In the genomic region with DNA sequence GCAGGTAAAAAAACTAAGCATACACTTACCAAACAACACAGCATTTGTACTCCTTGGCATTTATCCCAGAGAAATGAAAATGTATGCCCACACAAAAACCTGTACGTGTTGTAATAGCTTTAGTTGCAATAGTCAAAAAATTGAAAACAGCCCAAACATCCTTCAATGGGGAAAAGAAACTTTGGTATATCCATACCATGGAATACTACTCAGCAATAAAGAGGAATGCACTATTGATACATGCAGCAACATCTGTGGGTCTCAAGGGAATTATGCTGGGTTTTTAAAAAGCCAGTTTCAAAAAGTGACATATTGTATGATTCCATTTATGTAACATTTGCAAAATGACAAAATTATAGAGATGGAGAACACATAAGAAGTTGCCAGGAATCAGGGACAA, we compare ENCODE assay signal across 25 cellular contexts. TPM values are rescaled to one million over a fixed set of nuclear protein-coding genes. Genes with fewer than 3 reads are reported as not detected.
DNase-seq lines count a peak whose midpoint lies in the region; ATAC-seq, FAIRE-seq and TF ChIP-seq lines count a peak whose summit lies in the region.
"Had no signal": no experiment of that assay in that cellular context is flagged by ENCODE, and none has a peak within 500 bp of the region (broad histone marks: within the 10 kb centered on the region; RNA-seq: fewer than 3 reads in every experiment).

No MANE protein-coding gene starts in this region.

- H3K9me2 ChIP-seq in SK-N-SH: no peaks in the 10 kb centered on the region

- H3F3A ChIP-seq in SK-N-SH (replicated peaks; ENCODE audit: insufficient read depth): no peaks in the 10 kb centered on the region

- H2AFZ ChIP-seq in SK-N-SH (ENCODE audit: low read depth) (no peak overlapping the region), K562 (ENCODE audit: low read depth, low read length) (no peak overlapping the region)

- FAIRE-seq in K562 (lab: Jason Lieb, UNC): no peak
- FAIRE-seq: A549, G401.6, GM12891, GM19239 had no signal

- H3K4me3 ChIP-seq in SK-N-SH (ENCODE audit: low read depth in 2 of 2, low read length in 1 of 2) (no peak overlapping the region), K562 (no peak overlapping the region)
- no peak overlapping the region for H3K4me3 ChIP-seq in CD4-positive, CD25-positive, alpha-beta regulatory T cell (ENCODE audit: low read depth, low read length)
- H3K4me3 ChIP-seq: A549; BLaER1 treated with 17β-estradiol and CSF1 and Interleukin-3, amounts not matched to agents 10 nM and 100 nM had no signal

- H3K4me1 ChIP-seq in SK-N-SH (ENCODE audit: control insufficient read depth in 1 of 2, insufficient read depth in 2 of 2, low read depth in 1 of 2, low read length in 1 of 2) (peaks cover 0 to 4% of the 10 kb centered on the region in 2 experiments; a peak in 1 of 4 replicates), K562 (replicated peaks in 1 of 2; ENCODE audit: control insufficient read depth in 2 of 2, insufficient read depth in 2 of 2, low read length in 2 of 2) (no peaks in the 10 kb centered on the region; a peak in 1 of 5 replicates)
- H3K4me1 ChIP-seq in CD4-positive, CD25-positive, alpha-beta regulatory T cell (ENCODE audit: control insufficient read depth, insufficient read depth, low read length, poor library complexity, severe bottlenecking): no peaks in the 10 kb centered on the region
- H3K4me1 ChIP-seq: A549 had no signal

- H3K9ac ChIP-seq in SK-N-SH (no peak overlapping the region), K562 (ENCODE audit: insufficient read depth in 1 of 2, low read depth in 2 of 2, low read length in 2 of 2) (no peak overlapping the region)
- H3K9ac ChIP-seq: BLaER1 treated with 17β-estradiol and CSF1 and Interleukin-3, amounts not matched to agents 10 nM and 100 nM had no signal

- H3K36me3 ChIP-seq in SK-N-SH (replicated peaks in 1 of 2; ENCODE audit: control insufficient read depth in 1 of 2, insufficient read depth in 2 of 2, low read length in 1 of 2) (peaks cover 14 to 15% of the 10 kb centered on the region in 2 experiments), K562 (ENCODE audit: control insufficient read depth, insufficient read depth, low read length) (no peaks in the 10 kb centered on the region)
- H3K36me3 ChIP-seq in CD4-positive, CD25-positive, alpha-beta regulatory T cell (ENCODE audit: control insufficient read depth, insufficient read depth, low read length): peaks cover 74% of the 10 kb centered on the region

- H3K4me2 ChIP-seq in SK-N-SH: no peak overlapping the region
- no peak overlapping the region for H3K4me2 ChIP-seq in K562 (ENCODE audit: insufficient read depth, low read length)
- H3K4me2 ChIP-seq: A549 had no signal

- no peaks in the 10 kb centered on the region for H3K9me1 ChIP-seq in K562 (ENCODE audit: control insufficient read depth, insufficient read depth, low read length)

- no peak for ATAC-seq in SK-N-SH treated with all-trans-retinoic acid at 6 μM for 48 hours
- no peak for ATAC-seq in CD4-positive, CD25-positive, alpha-beta regulatory T cell (ENCODE audit: low read depth in 2 of 2)
- ATAC-seq in K562: no peak
- ATAC-seq in stimulated activated naive B cell treated with anti-CD40 and anti-IgM and Interleukin-4, amounts not matched to agents 10 μg/mL and 1 μg/mL and 100 μg/mL, for 72 hours (replicated peaks): no peak
- no peak for ATAC-seq in effector memory CD8-positive, alpha-beta T cell (replicated peaks)
- ATAC-seq: A549 had no signal

- in situ Hi-C loops in K562 (cut with MboI): no loop called here

- H3K36me3 Mint-ChIP-seq in CD4-positive, CD25-positive, alpha-beta regulatory T cell: peaks cover 54% of the 10 kb centered on the region
- H3K36me3 Mint-ChIP-seq in stimulated activated naive B cell treated with anti-CD40 and anti-IgM and Interleukin-4, amounts not matched to agents 10 μg/mL and 1 μg/mL and 100 μg/mL, for 72 hours: peaks cover 41 to 70% of the 10 kb centered on the region in 2 donors
- peaks cover 39% of the 10 kb centered on the region for H3K36me3 Mint-ChIP-seq in effector memory CD8-positive, alpha-beta T cell (ENCODE audit: insufficient read depth)

- TF ChIP-seq POLR2A in K562 (conservative IDR thresholded peaks at IDR 0.05): no peak

- H3K27ac Mint-ChIP-seq in CD4-positive, CD25-positive, alpha-beta regulatory T cell: peak overlapping the region in 2 of 3 donors; percentile 9 to 48
- H3K27ac Mint-ChIP-seq in stimulated activated naive B cell treated with anti-CD40 and anti-IgM and Interleukin-4, amounts not matched to agents 10 μg/mL and 1 μg/mL and 100 μg/mL, for 72 hours: peak overlapping the region; percentile 42
- H3K27ac Mint-ChIP-seq in effector memory CD8-positive, alpha-beta T cell: no peak overlapping the region
- H3K27ac Mint-ChIP-seq: B cell had no signal

- POLR2A ChIA-PET in SK-N-SH (lab: Yijun Ruan, JAX) (no interaction called here), K562 (lab: Yijun Ruan, JAX) (no interaction called here)

- no peak for TF ChIP-seq RAD21 in SK-N-SH (IDR thresholded peaks at IDR 0.05; ENCODE audit: low read length)
- no peak for TF ChIP-seq RAD21 in K562 (CRISPR knock-in tag; conservative IDR thresholded peaks at IDR 0.05 in 1 of 2, IDR thresholded peaks at IDR 0.05 in 1 of 2)

- H3K79me2 ChIP-seq in SK-N-SH (ENCODE audit: insufficient read depth) (no peaks in the 10 kb centered on the region), K562 (ENCODE audit: control insufficient read depth, insufficient read depth, low read length) (no peaks in the 10 kb centered on the region)

- no peaks in the 10 kb centered on the region for H4K20me1 ChIP-seq in SK-N-SH (ENCODE audit: insufficient read depth)
- no peaks in the 10 kb centered on the region for H4K20me1 ChIP-seq in K562 (replicated peaks; ENCODE audit: control insufficient read depth, insufficient read depth, low read length)

- TF ChIP-seq CTCF in SK-N-SH (IDR thresholded peaks at IDR 0.05) (no peak), K562 (IDR thresholded peaks at IDR 0.05 in 2 of 3, conservative IDR thresholded peaks at IDR 0.05 in 1 of 3; ENCODE audit: insufficient read depth in 2 of 3, low read depth in 1 of 3, low read length in 3 of 3) (no peak)

- H3K27ac ChIP-seq in SK-N-SH (ENCODE audit: low read depth in 2 of 2, low read length in 1 of 2) (no peak overlapping the region), K562 (ENCODE audit: extremely low read depth, low read depth, low read length) (no peak overlapping the region)
- H3K27ac ChIP-seq in CD4-positive, CD25-positive, alpha-beta regulatory T cell (ENCODE audit: insufficient read depth, low read length, poor library complexity, severe bottlenecking): no peak overlapping the region
- H3K27ac ChIP-seq: 22Rv1, A549, C4-2B had no signal

- DNase-seq in SK-N-SH: no peak
- DNase-seq in CD4-positive, CD25-positive, alpha-beta regulatory T cell: no peak
- no peak for DNase-seq in K562 (ENCODE audit: extremely low read depth in 1 of 4, low spot score in 3 of 4)
- no peak for DNase-seq in stimulated activated naive B cell treated with anti-CD40 and anti-IgM and Interleukin-4, amounts not matched to agents 10 μg/mL and 1 μg/mL and 100 μg/mL, for 72 hours
- no peak for DNase-seq in effector memory CD8-positive, alpha-beta T cell
- DNase-seq in NCI-H774 (lab: John Stamatoyannopoulos, UW): no peak
- DNase-seq: AML-193; CD4-positive, alpha-beta memory T cell; CD8-positive, alpha-beta memory T cell; COR-L47; DMS 273 treated with DMSO at 0.1 percent for 48 hours; DMS153; DMS53; DMS79; DND-41; GF-D8 had no signal

- BruUV-seq in K562 (replicated peaks; lab: Mats Ljungman, UMichigan): no TSS peak

- no peaks in the 10 kb centered on the region for H3K27me3 Mint-ChIP-seq in CD4-positive, CD25-positive, alpha-beta regulatory T cell
- H3K27me3 Mint-ChIP-seq in stimulated activated naive B cell treated with anti-CD40 and anti-IgM and Interleukin-4, amounts not matched to agents 10 μg/mL and 1 μg/mL and 100 μg/mL, for 72 hours: no peaks in the 10 kb centered on the region
- no peaks in the 10 kb centered on the region for H3K27me3 Mint-ChIP-seq in effector memory CD8-positive, alpha-beta T cell
- H3K27me3 Mint-ChIP-seq: B cell; CD4-positive, alpha-beta memory T cell; CD8-positive, alpha-beta memory T cell had no signal

- no peak overlapping the region for H3K4me3 Mint-ChIP-seq in CD4-positive, CD25-positive, alpha-beta regulatory T cell
- no peak overlapping the region for H3K4me3 Mint-ChIP-seq in stimulated activated naive B cell treated with anti-CD40 and anti-IgM and Interleukin-4, amounts not matched to agents 10 μg/mL and 1 μg/mL and 100 μg/mL, for 72 hours
- H3K4me3 Mint-ChIP-seq in effector memory CD8-positive, alpha-beta T cell: no peak overlapping the region
- H3K4me3 Mint-ChIP-seq: B cell; CD4-positive, alpha-beta memory T cell; CD8-positive, alpha-beta memory T cell had no signal

- CTCF ChIA-PET in SK-N-SH (lab: Yijun Ruan, JAX): interaction anchor here (1.0 to 1.3 kb wide), 2 partner anchors 21 to 158 kb away, joined by 3 to 4 read pairs; no protein-coding TSS in a partner anchor
- CTCF ChIA-PET in K562 (lab: Yijun Ruan, JAX; ENCODE audit: low intra/inter-chr PET ratio): no interaction called here

- H3K27me3 ChIP-seq in SK-N-SH (ENCODE audit: insufficient read depth): no peaks in the 10 kb centered on the region
- no peaks in the 10 kb centered on the region for H3K27me3 ChIP-seq in CD4-positive, CD25-positive, alpha-beta regulatory T cell (ENCODE audit: control insufficient read depth, insufficient read depth, low read length)
- no peaks in the 10 kb centered on the region for H3K27me3 ChIP-seq in K562 (ENCODE audit: control insufficient read depth in 2 of 2, insufficient read depth in 2 of 2, low read length in 2 of 2)
- H3K27me3 ChIP-seq: BLaER1 treated with 17β-estradiol and CSF1 and Interleukin-3, amounts not matched to agents 10 nM and 100 nM had no signal

- 97% methylated on average over 1 of the region's 1 CpG for WGBS in SK-N-SH (ENCODE audit: low lambda C conversion rate)
- 0% methylated on average over 1 of the region's 1 CpG for WGBS in K562 (ENCODE audit: insufficient coverage, low coverage, missing lambda C conversion rate)

- intact Hi-C loops in K562 (cut with micrococcal nuclease): no loop called here

- H3K4me1 Mint-ChIP-seq in CD4-positive, CD25-positive, alpha-beta regulatory T cell: peaks cover 0 to 19% (median 6%) of the 10 kb centered on the region in 4 donors
- peaks cover 18 to 39% of the 10 kb centered on the region in 2 donors for H3K4me1 Mint-ChIP-seq in stimulated activated naive B cell treated with anti-CD40 and anti-IgM and Interleukin-4, amounts not matched to agents 10 μg/mL and 1 μg/mL and 100 μg/mL, for 72 hours
- H3K4me1 Mint-ChIP-seq in effector memory CD8-positive, alpha-beta T cell (ENCODE audit: low read depth in 2 of 2): peaks cover 10 to 26% of the 10 kb centered on the region in 2 donors

- H3K9me3 Mint-ChIP-seq in CD4-positive, CD25-positive, alpha-beta regulatory T cell: no peaks in the 10 kb centered on the region
- H3K9me3 Mint-ChIP-seq in stimulated activated naive B cell treated with anti-CD40 and anti-IgM and Interleukin-4, amounts not matched to agents 10 μg/mL and 1 μg/mL and 100 μg/mL, for 72 hours: no peaks in the 10 kb centered on the region
- H3K9me3 Mint-ChIP-seq in effector memory CD8-positive, alpha-beta T cell: no peaks in the 10 kb centered on the region
- H3K9me3 Mint-ChIP-seq: CD4-positive, alpha-beta memory T cell; CD8-positive, alpha-beta memory T cell had no signal

- TF ChIP-seq EP300 in SK-N-SH (IDR thresholded peaks at IDR 0.05; ENCODE audit: borderline replicate concordance in 1 of 2, low read depth in 1 of 2, low read length in 1 of 2): no peak
- no peak for TF ChIP-seq EP300 in K562 (IDR thresholded peaks at IDR 0.05; ENCODE audit: low read length)

- no peaks in the 10 kb centered on the region for H3K9me3 ChIP-seq in SK-N-SH
- no peaks in the 10 kb centered on the region for H3K9me3 ChIP-seq in CD4-positive, CD25-positive, alpha-beta regulatory T cell (ENCODE audit: control insufficient read depth in 2 of 2, low read length in 2 of 2)
- no peaks in the 10 kb centered on the region for H3K9me3 ChIP-seq in K562 (replicated peaks; ENCODE audit: control insufficient read depth, insufficient read depth, low read depth, low read length)
- H3K9me3 ChIP-seq: A549 had no signal

RNA-seq across cellular contexts. Expression of a gene that starts 35.4 kb away (rescaled TPM):
- polyA plus RNA-seq in SK-N-SH (2012; rRNA removed) (106 and 121 TPM in 2 replicates), K562 (2011; rRNA removed) (35.1 and 44.5 TPM in 2 replicates), K562 (2014; fragmentation: Illumina TruSeq; extraction: Trizol) (18.8 and 20.0 TPM in 2 replicates), K562 (2014; fragmentation: Nextera tagmentation; extraction: Ambion mirVana) (10 to 100 TPM; 37.6 to 45.2 TPM), K562 (2014; rRNA removed) (20.3 and 25.2 TPM in 2 replicates)
- 136 and 144 TPM in 2 replicates for polyA plus RNA-seq in SK-N-SH (2012; cell fraction: cytosol; rRNA removed)
- 54.1 and 57.0 TPM in 2 replicates for polyA plus RNA-seq in SK-N-SH (2012; cell fraction: nucleus; rRNA removed)
- not detected for total RNA-seq in CD4-positive, CD25-positive, alpha-beta regulatory T cell
- polyA plus RNA-seq in CD4-positive, CD25-positive, alpha-beta regulatory T cell: 1 to 10 TPM in 3 of 4 donors, under 1 TPM in 1; 0.99 to 1.7 (median 1.1) TPM
- total RNA-seq in K562 (2011; cell fraction: chromatin; rRNA removed; ENCODE audit: low replicate concordance): 4.7 and 9.8 TPM in 2 replicates
- 4.9 and 6.3 TPM in 2 replicates for total RNA-seq in K562 (2011; cell fraction: nucleolus; rRNA removed)
- 7.3 and 8.6 TPM in 2 replicates for total RNA-seq in K562 (2011; cell fraction: nucleoplasm; rRNA removed)
- total RNA-seq in K562 (2014; rRNA removed) (17.2 and 19.6 TPM in 2 replicates), K562 (2014; rRNA removed; fragmentation: Illumina TruSeq; extraction: Trizol) (15.0 and 15.7 TPM in 2 replicates), K562 (2015; rRNA removed; fragmentation: Illumina TruSeq; extraction: Trizol) (15.5 and 19.4 TPM in 2 replicates), K562 (2021) (10.0 and 12.1 TPM in 2 replicates)
- 30.7 and 37.5 TPM in 2 replicates for polyA plus RNA-seq in K562 (2011; cell fraction: cytosol; rRNA removed)
- polyA plus RNA-seq in K562 (2011; cell fraction: nucleus; rRNA removed): 21.2 and 22.3 TPM in 2 replicates
- 13.9 and 26.4 TPM in 2 replicates for polyA plus RNA-seq in K562 (2012)
- polyA minus RNA-seq in K562 (2011; rRNA and poly(A)+ RNA removed): 19.8 and 20.4 TPM in 2 replicates
- polyA minus RNA-seq in K562 (2011; cell fraction: cytosol; rRNA and poly(A)+ RNA removed): 1.6 and 6.1 TPM in 2 replicates
- 5.5 and 5.8 TPM in 2 replicates for polyA minus RNA-seq in K562 (2011; cell fraction: nucleus; rRNA and poly(A)+ RNA removed)

RNA-seq across cellular contexts. Expression of a gene that starts 35.5 kb away (rescaled TPM):
- polyA plus RNA-seq in SK-N-SH (2012; rRNA removed) (22.0 and 27.3 TPM in 2 replicates), K562 (2011; rRNA removed) (13.7 and 21.8 TPM in 2 replicates), K562 (2014; fragmentation: Illumina TruSeq; extraction: Trizol) (13.3 and 14.2 TPM in 2 replicates), K562 (2014; fragmentation: Nextera tagmentation; extraction: Ambion mirVana) (1 to 10 TPM; 1.2 to 2.1 TPM), K562 (2014; rRNA removed) (13.3 and 16.1 TPM in 2 replicates)
- polyA plus RNA-seq in SK-N-SH (2012; cell fraction: cytosol; rRNA removed): 9.4 and 14.9 TPM in 2 replicates
- 88.4 and 98.1 TPM in 2 replicates for polyA plus RNA-seq in SK-N-SH (2012; cell fraction: nucleus; rRNA removed)
- 21.7 TPM for total RNA-seq in CD4-positive, CD25-positive, alpha-beta regulatory T cell
- polyA plus RNA-seq in CD4-positive, CD25-positive, alpha-beta regulatory T cell: 10 to 100 TPM; 12.6 to 16.8 (median 15.0) TPM
- 27.0 and 79.5 TPM in 2 replicates for total RNA-seq in K562 (2011; cell fraction: chromatin; rRNA removed; ENCODE audit: low replicate concordance)
- total RNA-seq in K562 (2011; cell fraction: nucleolus; rRNA removed): 44.1 and 46.7 TPM in 2 replicates
- total RNA-seq in K562 (2011; cell fraction: nucleoplasm; rRNA removed): 37.4 and 38.1 TPM in 2 replicates
- total RNA-seq in K562 (2014; rRNA removed) (10.9 and 11.7 TPM in 2 replicates), K562 (2014; rRNA removed; fragmentation: Illumina TruSeq; extraction: Trizol) (5.4 and 6.4 TPM in 2 replicates), K562 (2015; rRNA removed; fragmentation: Illumina TruSeq; extraction: Trizol) (6.9 and 8.4 TPM in 2 replicates), K562 (2021) (16.9 and 18.7 TPM in 2 replicates)
- 25.2 and 35.8 TPM in 2 replicates for polyA plus RNA-seq in K562 (2011; cell fraction: cytosol; rRNA removed)
- 60.9 and 95.5 TPM in 2 replicates for polyA plus RNA-seq in K562 (2011; cell fraction: nucleus; rRNA removed)
- polyA plus RNA-seq in K562 (2012): 12.9 and 23.2 TPM in 2 replicates
- polyA minus RNA-seq in K562 (2011; rRNA and poly(A)+ RNA removed): 15.2 and 18.3 TPM in 2 replicates
- polyA minus RNA-seq in K562 (2011; cell fraction: cytosol; rRNA and poly(A)+ RNA removed): 12.1 and 13.3 TPM in 2 replicates
- polyA minus RNA-seq in K562 (2011; cell fraction: nucleus; rRNA and poly(A)+ RNA removed): 20.1 and 24.3 TPM in 2 replicates

Comparison
In these comparisons a context has a peak if more than half of its experiments do, and no peak if none do; other contexts are left out.
1. H3K27ac Mint-ChIP-seq: peak in CD4-positive, CD25-positive, alpha-beta regulatory T cell (2 of 3) and stimulated activated naive B cell treated with anti-CD40 and anti-IgM and Interleukin-4, amounts not matched to agents 10 μg/mL and 1 μg/mL and 100 μg/mL, for 72 hours (single experiment); none in effector memory CD8-positive, alpha-beta T cell (0 of 2).
2. RNA of a gene that starts 35.4 kb away (polyA plus RNA-seq): 54.1 to 144 TPM in SK-N-SH and 13.9 to 45.2 TPM in K562; 0.99 to 1.7 TPM in CD4-positive, CD25-positive, alpha-beta regulatory T cell; every median in the first group is over 4 times any median in the second.